14 cellular contexts compared by ENCODE assay signal in genomic region chr16:67946128-67946569, GRCh38. TPM values are rescaled to one million over a fixed set of nuclear protein-coding genes. Genes with fewer than 3 reads are reported as not detected.
"Had no signal": no experiment of that assay in that cellular context is flagged by ENCODE, and none has a peak within 500 bp of the region (broad histone marks: within the 10 kb centered on the region; RNA-seq: fewer than 3 reads in every experiment).

No MANE protein-coding gene starts in this region.

- H3K27ac Mint-ChIP-seq: memory B cell; natural killer cell; stimulated activated effector memory CD8-positive, alpha-beta T cell treated with anti-CD3 and anti-CD28 coated beads, Interleukin-12 subunit alpha, Interleukin-12 subunit beta, amount 100 ng/mL, for 72 hours had no signal

- H3K36me3 ChIP-seq: transverse colon had no signal

- H3K36me3 Mint-ChIP-seq: natural killer cell had no signal

- H3K4me3 ChIP-seq: adrenal gland, hepatocyte, left lung, transverse colon had no signal

- H3K4me3 Mint-ChIP-seq: activated naive CD4-positive, alpha-beta T cell treated with anti-CD3 and anti-CD28 coated beads, Interleukin-2, amount 10 ng/mL, durations not matched to agents 7 days and 5 days; memory B cell; natural killer cell; stimulated activated effector memory CD8-positive, alpha-beta T cell treated with anti-CD3 and anti-CD28 coated beads, Interleukin-12 subunit alpha, Interleukin-12 subunit beta, amount 100 ng/mL, for 72 hours had no signal

- H3K27me3 ChIP-seq: adrenal gland, hepatocyte, left lung, transverse colon had no signal

- ATAC-seq: left lung; natural killer cell; stimulated activated effector memory CD8-positive, alpha-beta T cell treated with anti-CD3 and anti-CD28 coated beads, Interleukin-12 subunit alpha, Interleukin-12 subunit beta, amount 100 ng/mL, for 72 hours had no signal

- H3K9me3 Mint-ChIP-seq: activated naive CD4-positive, alpha-beta T cell treated with anti-CD3 and anti-CD28 coated beads, Interleukin-2, amount 10 ng/mL, durations not matched to agents 7 days and 5 days; memory B cell; natural killer cell; stimulated activated effector memory CD8-positive, alpha-beta T cell treated with anti-CD3 and anti-CD28 coated beads, Interleukin-12 subunit alpha, Interleukin-12 subunit beta, amount 100 ng/mL, for 72 hours had no signal

- H3K27me3 Mint-ChIP-seq: activated naive CD4-positive, alpha-beta T cell treated with anti-CD3 and anti-CD28 coated beads, Interleukin-2, amount 10 ng/mL, durations not matched to agents 7 days and 5 days; memory B cell had no signal

- DNase-seq: activated CD4-positive, CD25-positive, alpha-beta regulatory T cell treated with anti-CD3 and anti-CD28 coated beads, Interleukin-2, amount 50 U/mL, for 72 hours; activated naive CD4-positive, alpha-beta T cell treated with anti-CD3 and anti-CD28 coated beads, Interleukin-2, amount 10 ng/mL, durations not matched to agents 7 days and 5 days; activated T-cell treated with anti-CD3 and anti-CD28 coated beads, Interleukin-2, amount 50 U/mL, for 1 hour; natural killer cell; transverse colon had no signal

- H2AFZ ChIP-seq: hepatocyte had no signal

- H3K27ac ChIP-seq: hepatocyte, left lung had no signal

- H3K9me3 ChIP-seq: adrenal gland, left lung, transverse colon had no signal

- H3K4me2 ChIP-seq: hepatocyte had no signal

- H3K4me1 ChIP-seq: left lung had no signal

RNA-seq across cellular contexts. Expression of gene CTRL, which starts 14.5 kb away (rescaled TPM):
- total RNA-seq: cardiac septum had no signal

RNA-seq across cellular contexts. Expression of gene DPEP3, which starts 34.1 kb away (rescaled TPM):
- total RNA-seq: cardiac septum, hepatocyte, mucosa of gallbladder, renal cortical epithelial cell, transverse colon had no signal
- polyA plus RNA-seq: hepatocyte, keratinocyte had no signal
